ENCODE assay signal across 16 cellular contexts in genomic region chr1:54816951-54817350, GRCh38. TPM values are rescaled to one million over a fixed set of nuclear protein-coding genes. Genes with fewer than 3 reads are reported as not detected.
A peak's percentile ranks its signal among the peaks of the same experiment; 100 is the strongest.
DNase-seq lines count a peak whose midpoint lies in the region; ATAC-seq, FAIRE-seq and TF ChIP-seq lines count a peak whose summit lies in the region.
"Had no signal": no experiment of that assay in that cellular context is flagged by ENCODE, and none has a peak within 500 bp of the region (broad histone marks: within the 10 kb centered on the region; RNA-seq: fewer than 3 reads in every experiment).

No MANE protein-coding gene starts in this region.

- POLR2A ChIA-PET in H1 (lab: Charles Lee; ENCODE audit: partially characterized antibody): no interaction called here

- peak; percentile 41 for DNase-seq in activated CD8-positive, alpha-beta memory T cell treated with anti-CD3 and anti-CD28 coated beads for 24 hours
- DNase-seq in activated CD8-positive, alpha-beta memory T cell treated with anti-CD3 and anti-CD28 coated beads, Interleukin-2, amount 50 U/mL, for 4 hours: no peak
- peak in 1 of 2 experiments; percentile 24 for DNase-seq in H1 (ENCODE audit: low read depth in 1 of 2, low spot score in 2 of 2)
- peak; percentile 11 for DNase-seq in stomach
- no peak for DNase-seq in HK-2 (ENCODE audit: unreplicated experiment)
- DNase-seq in NCI-H1417 treated with DMSO at 0.1 percent for 48 hours (lab: John Stamatoyannopoulos, UW): no peak
- DNase-seq: C1 segment of cervical spinal cord; CD4-positive, alpha-beta T cell; DMS79 had no signal

- no peak overlapping the region for H4K5ac ChIP-seq in H1 (ENCODE audit: insufficient read length, low read depth, low read length)

- H3K27ac ChIP-seq in H1 (ENCODE audit: low read depth, low read length) (no peak overlapping the region), stomach (no peak overlapping the region)

- H3K23me2 ChIP-seq in H1 (ENCODE audit: low read depth, low read length): no peaks in the 10 kb centered on the region; the same call in 1 of the 2 replicates

- H4K91ac ChIP-seq in H1 (replicated peaks; ENCODE audit: insufficient read length, low read length): peak overlapping the region; percentile 64

- H2AFZ ChIP-seq in H1 (ENCODE audit: low read length): no peak overlapping the region

- H4K20me1 ChIP-seq in H1 (replicated peaks in 1 of 2; ENCODE audit: control insufficient read depth in 1 of 2, insufficient read depth in 2 of 2, low read length in 2 of 2): no peaks in the 10 kb centered on the region

- H4K8ac ChIP-seq in H1 (ENCODE audit: extremely low read depth, insufficient read depth, low read length): no peak overlapping the region

- no peaks in the 10 kb centered on the region; a peak in 2 of 7 replicates for H3K27me3 ChIP-seq in H1 (replicated peaks in 1 of 4; ENCODE audit: control insufficient read depth in 3 of 4, extremely low read depth in 1 of 4, insufficient read depth in 3 of 4, low read length in 3 of 4)
- H3K27me3 ChIP-seq in stomach: no peaks in the 10 kb centered on the region

- CTCF ChIA-PET in H1 (lab: Charles Lee; ENCODE audit: partially characterized antibody): interaction anchor here (1.1 to 1.2 kb wide), 2 partner anchors 10 to 117 kb away, joined by 3 read pairs; no protein-coding TSS in a partner anchor

- no peaks in the 10 kb centered on the region for H3K79me2 ChIP-seq in H1 (ENCODE audit: control insufficient read depth in 1 of 2, insufficient read depth in 2 of 2, low read length in 2 of 2)

- no peak overlapping the region for H2AK5ac ChIP-seq in H1 (ENCODE audit: low read depth, low read length)

- no peak overlapping the region for H2BK5ac ChIP-seq in H1 (ENCODE audit: low read depth, low read length)

- H2BK12ac ChIP-seq in H1 (ENCODE audit: low read depth, low read length): peak overlapping the region; percentile 60; the same call in 1 of the 2 replicates

- H2BK20ac ChIP-seq in H1 (ENCODE audit: low read length): no peak overlapping the region

- H3K4me1 ChIP-seq in H1 (replicated peaks in 1 of 4; ENCODE audit: control insufficient read depth in 3 of 4, insufficient read depth in 4 of 4, low read length in 3 of 4) (peaks cover 4 to 30% (median 17%) of the 10 kb centered on the region in 4 experiments), stomach (no peaks in the 10 kb centered on the region)

- H2BK15ac ChIP-seq in H1 (ENCODE audit: low read length): peak overlapping the region; percentile 72; the same call in 1 of the 2 replicates

- no peak for ATAC-seq in HG03045 (IDR thresholded peaks at IDR 0.05; ENCODE audit: unreplicated experiment)
- ATAC-seq: GM12878, HCT116 had no signal

- H3K4ac ChIP-seq in H1 (replicated peaks; ENCODE audit: insufficient read length, low read depth, low read length): peak overlapping the region; percentile 72

- no peaks in the 10 kb centered on the region for H3K79me1 ChIP-seq in H1 (ENCODE audit: low read depth, low read length)

- H3K56ac ChIP-seq in H1 (replicated peaks; ENCODE audit: insufficient read length, low read depth, low read length): no peak overlapping the region

- TF ChIP-seq POLR2A in H1 (IDR thresholded peaks at IDR 0.05; ENCODE audit: control extremely low read depth in 1 of 2, low read depth in 2 of 2, low read length in 2 of 2) (no peak), stomach (IDR thresholded peaks at IDR 0.05) (no peak)

- H3K23ac ChIP-seq in H1 (ENCODE audit: insufficient read length): no peak overlapping the region

- WGBS in H1 (ENCODE audit: extremely low coverage in 1 of 2, insufficient coverage in 1 of 2, insufficient read length in 1 of 2, insufficient replicate concordance in 2 of 2, low coverage in 1 of 2, low lambda C conversion rate in 2 of 2, missing lambda C conversion rate in 1 of 2), 2 experiments: 93% methylated on average over 13 of the region's 13 CpGs; no CpG with 5 or more reads in 1 of the 2 experiments
- 85 to 92% (median 90%) methylated on average over 13 of the region's 13 CpGs for WGBS in stomach, 5 donors

- no peak overlapping the region for H3K9ac ChIP-seq in H1 (replicated peaks in 1 of 4; ENCODE audit: extremely low read depth in 1 of 4, low read depth in 3 of 4, low read length in 3 of 4)

- no peak overlapping the region for H3K14ac ChIP-seq in H1 (ENCODE audit: insufficient read length)

- H3K4me2 ChIP-seq in H1 (ENCODE audit: insufficient read depth in 1 of 2, low read depth in 2 of 2, low read length in 2 of 2): no peak overlapping the region

- intact Hi-C loops in stomach (cut with DNase I; ENCODE audit: low total_unique reads): no loop called here

- TF ChIP-seq RAD21 in H1 (IDR thresholded peaks at IDR 0.05 in 1 of 2, conservative IDR thresholded peaks at IDR 0.05 in 1 of 2; ENCODE audit: low read depth in 2 of 2, low read length in 2 of 2): no peak

- no peaks in the 10 kb centered on the region for H3K9me3 ChIP-seq in H1 (ENCODE audit: insufficient read depth in 2 of 2, low read depth in 1 of 2, low read length in 1 of 2)
- H3K9me3 ChIP-seq in stomach: no peaks in the 10 kb centered on the region

- H3K36me3 ChIP-seq in H1 (ENCODE audit: control insufficient read depth in 2 of 4, insufficient read depth in 4 of 4, low read length in 3 of 4): no peaks in the 10 kb centered on the region
- no peaks in the 10 kb centered on the region for H3K36me3 ChIP-seq in stomach

- FAIRE-seq in H1 (lab: Jason Lieb, UNC): no peak
- FAIRE-seq: A204.1, GM12878, GM18507, H54 had no signal

- H3K4me3 ChIP-seq in H1 (ENCODE audit: extremely low read depth in 1 of 4, insufficient read depth in 2 of 4, low read depth in 3 of 4, low read length in 4 of 4): no peak overlapping the region
- H3K4me3 ChIP-seq in stomach: no peak overlapping the region
- H3K4me3 ChIP-seq: GM12878 had no signal

- no peak overlapping the region; the same call in 1 of the 2 replicates for H3K18ac ChIP-seq in H1 (ENCODE audit: extremely low read depth, low read length)

- no peak for TF ChIP-seq CTCF in H1 (IDR thresholded peaks at IDR 0.05; ENCODE audit: control extremely low read depth in 1 of 3, insufficient read depth in 1 of 3, low read depth in 1 of 3, low read length in 3 of 3)
- no peak for TF ChIP-seq CTCF in stomach (IDR thresholded peaks at IDR 0.05)

- no peak overlapping the region for H2BK120ac ChIP-seq in H1 (replicated peaks; ENCODE audit: low read depth, low read length)

- TF ChIP-seq EP300 in H1 (IDR thresholded peaks at IDR 0.05; ENCODE audit: borderline replicate concordance in 1 of 2, low read depth in 2 of 2, low read length in 2 of 2): no peak
- TF ChIP-seq EP300 in stomach (IDR thresholded peaks at IDR 0.05): no peak

TF ChIP-seq in H1, 55 proteins besides CTCF, POLR2A, EP300 and RAD21 (continues in another document):
- TF ChIP-seq SP2 (IDR thresholded peaks at IDR 0.05; ENCODE audit: low read length) (no peak), KDM1A (IDR thresholded peaks at IDR 0.05; ENCODE audit: borderline replicate concordance, low read length) (no peak), SP4 (IDR thresholded peaks at IDR 0.05; ENCODE audit: low read length) (no peak), RXRA (IDR thresholded peaks at IDR 0.05; ENCODE audit: insufficient read depth, low read depth, low read length) (no peak), EZH2 (IDR thresholded peaks at IDR 0.05; ENCODE audit: low read depth, low read length, severe bottlenecking) (no peak), CBX8 (IDR thresholded peaks at IDR 0.05; ENCODE audit: borderline replicate concordance, low read depth, low read length) (no peak), NANOG (IDR thresholded peaks at IDR 0.05; ENCODE audit: insufficient read depth, low read depth, low read length, poor library complexity, severe bottlenecking) (no peak), KDM4A (IDR thresholded peaks at IDR 0.05; ENCODE audit: low read depth, low read length, severe bottlenecking) (no peak), KDM5A (IDR thresholded peaks at IDR 0.05; ENCODE audit: low read length) (no peak), JUND (IDR thresholded peaks at IDR 0.05; ENCODE audit: low read length) (no peak), BCL11A (IDR thresholded peaks at IDR 0.05; ENCODE audit: low read depth in 2 of 2, low read length in 2 of 2) (no peak), MAX (IDR thresholded peaks at IDR 0.05) (no peak), MAFK (IDR thresholded peaks at IDR 0.05; ENCODE audit: low read depth, low read length) (no peak), SIN3A (conservative IDR thresholded peaks at IDR 0.05 in 1 of 2, IDR thresholded peaks at IDR 0.05 in 1 of 2; ENCODE audit: low read depth in 1 of 2, low read length in 2 of 2) (no peak), NRF1 (IDR thresholded peaks at IDR 0.05; ENCODE audit: low read depth, low read length) (no peak), CEBPB (IDR thresholded peaks at IDR 0.05; ENCODE audit: low read depth, low read length) (no peak)

RNA-seq across cellular contexts. Expression of gene TTC22, which starts 15.8 kb away (rescaled TPM):
- total RNA-seq in H1 (2021; fragmentation: NEBNext Ultra II Directional; extraction: Animal tissue kit (Norgen Biotek cat#: 25700)): 1.1 and 1.6 TPM in 2 replicates
- 1.00 and 1.7 TPM in 2 replicates for polyA plus RNA-seq in H1 (2011; rRNA removed)
- polyA plus RNA-seq in H1 (2011; cell fraction: cytosol; rRNA removed): 1.4 TPM
- 2.3 TPM for polyA plus RNA-seq in H1 (2011; cell fraction: nucleus; rRNA removed)
- polyA plus RNA-seq in H1 (2012, experiment 1 of 2): 0.83 to 0.94 TPM (median 0.94 TPM) in 4 replicates
- 0.43 TPM for polyA plus RNA-seq in H1 (2012, experiment 2 of 2)
- 0.83 TPM for polyA plus RNA-seq in H1 (2013, experiment 1 of 2)
- polyA plus RNA-seq in H1 (2013, experiment 2 of 2): 0.70 TPM
- polyA minus RNA-seq in H1 (2011; rRNA and poly(A)+ RNA removed): 0.49 and 0.79 TPM in 2 replicates
- polyA minus RNA-seq in H1 (2011; cell fraction: cytosol; rRNA and poly(A)+ RNA removed): 0.66 TPM
- 0.80 TPM for polyA minus RNA-seq in H1 (2011; cell fraction: nucleus; rRNA and poly(A)+ RNA removed)
- 10 to 100 TPM in 3 of 5 donors, 1 to 10 TPM in 2; 6.7 to 65.2 (median 27.4) TPM for total RNA-seq in stomach
- polyA plus RNA-seq in stomach: 10 to 100 TPM in 2 of 3 donors, 1 to 10 TPM in 1; 4.2 to 26.1 (median 17.2) TPM
- total RNA-seq: G401 had no signal

RNA-seq across cellular contexts. Expression of gene PARS2, which starts 52.6 kb away (rescaled TPM):
- 10.0 and 10.4 TPM in 2 replicates for total RNA-seq in H1 (2021; fragmentation: NEBNext Ultra II Directional; extraction: Animal tissue kit (Norgen Biotek cat#: 25700))
- polyA plus RNA-seq in H1 (2011; rRNA removed): 8.9 and 11.8 TPM in 2 replicates
- 8.8 TPM for polyA plus RNA-seq in H1 (2011; cell fraction: cytosol; rRNA removed)
- 7.3 TPM for polyA plus RNA-seq in H1 (2011; cell fraction: nucleus; rRNA removed)
- 9.4 to 12.3 TPM (median 11.0 TPM) in 4 replicates for polyA plus RNA-seq in H1 (2012, experiment 1 of 2)
- polyA plus RNA-seq in H1 (2012, experiment 2 of 2): 14.0 TPM
- 6.6 TPM for polyA plus RNA-seq in H1 (2013, experiment 1 of 2)
- 6.2 TPM for polyA plus RNA-seq in H1 (2013, experiment 2 of 2)
- polyA minus RNA-seq in H1 (2011; rRNA and poly(A)+ RNA removed): 13.0 and 15.7 TPM in 2 replicates
- polyA minus RNA-seq in H1 (2011; cell fraction: cytosol; rRNA and poly(A)+ RNA removed): 7.8 TPM
- 7.3 TPM for polyA minus RNA-seq in H1 (2011; cell fraction: nucleus; rRNA and poly(A)+ RNA removed)
- 1 to 10 TPM in 2 of 5 donors, under 1 TPM in 2, not detected in 1; 0.29 to 3.6 (median 0.77) TPM for total RNA-seq in stomach
- 1 to 10 TPM; 1.8 to 2.4 (median 2.2) TPM for polyA plus RNA-seq in stomach
- total RNA-seq: CD4-positive, alpha-beta T cell had no signal

Comparison
In these comparisons a context has a peak if more than half of its experiments do, and no peak if none do; other contexts are left out.
1. DNase-seq: peak in activated CD8-positive, alpha-beta memory T cell treated with anti-CD3 and anti-CD28 coated beads for 24 hours (single experiment) and stomach (single experiment); none in activated CD8-positive, alpha-beta memory T cell treated with anti-CD3 and anti-CD28 coated beads, Interleukin-2, amount 50 U/mL, for 4 hours (single experiment), HK-2 (single experiment) and NCI-H1417 treated with DMSO at 0.1 percent for 48 hours (single experiment).